8 cellular contexts compared by ENCODE assay signal in the genomic region with DNA sequence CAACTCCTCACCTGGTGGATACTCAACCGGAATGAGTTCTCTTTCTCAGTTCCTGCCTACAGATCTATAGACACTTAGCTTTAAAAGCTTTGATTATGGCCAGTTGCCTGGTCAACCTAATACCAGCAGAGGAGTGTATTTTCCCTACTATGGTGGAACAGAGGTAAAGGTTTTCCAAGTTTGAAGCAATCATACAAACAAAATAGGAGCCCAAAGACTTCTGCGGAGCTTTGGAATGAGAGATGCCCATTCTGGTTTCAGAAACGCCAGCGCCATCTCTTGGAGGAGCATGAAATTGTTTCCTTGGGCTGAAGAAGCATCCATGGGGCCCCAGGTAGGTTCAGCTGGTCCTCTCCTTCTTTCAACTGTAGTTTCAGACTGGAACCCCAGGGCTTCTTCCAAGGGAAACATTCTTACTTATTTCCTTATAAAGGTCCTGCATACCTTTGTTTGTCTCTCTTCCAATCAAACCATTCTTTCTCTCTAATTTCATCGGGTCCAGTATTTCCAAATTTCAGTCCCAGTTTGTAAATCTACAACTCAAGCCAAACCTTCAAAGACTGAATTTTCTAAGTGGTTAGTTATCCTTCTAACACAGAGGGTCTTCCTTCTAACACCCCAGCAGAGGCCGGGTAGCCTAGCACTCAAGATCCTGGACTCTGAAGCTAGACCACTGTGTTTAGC.
A peak's percentile ranks its signal among the peaks of the same experiment; 100 is the strongest.
DNase-seq lines count a peak whose midpoint lies in the region; ATAC-seq and FAIRE-seq lines count a peak whose summit lies in the region.

No MANE protein-coding gene starts in this region.

- H3K27ac ChIP-seq in right cardiac atrium (ENCODE audit: low read length) (no peak overlapping the region), small intestine (ENCODE audit: low read depth in 1 of 2, low read length in 1 of 2) (no peak overlapping the region)

- no peaks in the 10 kb centered on the region for H3K27me3 ChIP-seq in adipocyte (replicated peaks; ENCODE audit: control insufficient read depth, insufficient read depth, low read length)
- no peaks in the 10 kb centered on the region for H3K27me3 ChIP-seq in right cardiac atrium (ENCODE audit: control insufficient read depth, insufficient read depth)
- no peaks in the 10 kb centered on the region for H3K27me3 ChIP-seq in small intestine (ENCODE audit: control insufficient read depth in 2 of 2, insufficient read depth in 2 of 2, low read length in 2 of 2)

- FAIRE-seq in HTR-8/SVneo (lab: Jason Lieb, UNC) (no peak), small intestine (lab: Jason Lieb, UNC) (no peak)

- no peaks in the 10 kb centered on the region for H3K9me3 ChIP-seq in adipocyte (ENCODE audit: control insufficient read depth, low read length)
- H3K9me3 ChIP-seq in right cardiac atrium (ENCODE audit: control insufficient read depth, low read length) = no peaks in the 10 kb centered on the region
- no peaks in the 10 kb centered on the region for H3K9me3 ChIP-seq in small intestine (ENCODE audit: control insufficient read depth, low read depth)

- H3K4me3 ChIP-seq in adipocyte (ENCODE audit: low read length) = peak overlapping the region; percentile 4
- H3K4me3 ChIP-seq in right cardiac atrium (ENCODE audit: low read length) = no peak overlapping the region
- H3K4me3 ChIP-seq in small intestine (ENCODE audit: low read depth in 1 of 2, low read length in 2 of 2) = no peak overlapping the region

- H3K4me1 ChIP-seq in adipocyte (ENCODE audit: control insufficient read depth, insufficient read depth, low read length) = peaks cover 23% of the 10 kb centered on the region
- H3K4me1 ChIP-seq in right cardiac atrium (ENCODE audit: control insufficient read depth, insufficient read depth, low read length) = no peaks in the 10 kb centered on the region
- no peaks in the 10 kb centered on the region for H3K4me1 ChIP-seq in small intestine (ENCODE audit: control insufficient read depth in 2 of 2, insufficient read depth in 1 of 2, low read depth in 1 of 2, low read length in 1 of 2)

- peak in 1 of 2 donors; percentile 48 for ATAC-seq in right cardiac atrium
- no peak for ATAC-seq in GM19351 (IDR thresholded peaks at IDR 0.05; ENCODE audit: unreplicated experiment)
- ATAC-seq in HG02840 (IDR thresholded peaks at IDR 0.05; ENCODE audit: low FRiP score, unreplicated experiment) = no peak

- intact Hi-C loops in right cardiac atrium (cut with DNase I) = loop anchor here (5.0 to 10.0 kb wide), 4 partner anchors 135 to 648 kb away; no protein-coding TSS in a partner anchor

- peak overlapping the region; percentile 83 for H3K9ac ChIP-seq in adipocyte (ENCODE audit: low read length)

- DNase-seq in COLO829 (ENCODE audit: low spot score) = peak; percentile 40
- DNase-seq in HTR-8/SVneo (ENCODE audit: insufficient read length, low spot score) = peak; percentile 58
- peak; percentile 30 for DNase-seq in NOMO-1 treated with dmso at 0.1 percent for 144 hours (lab: John Stamatoyannopoulos, UW; ENCODE audit: unreplicated experiment)
- peak; percentile 86 for DNase-seq in adipocyte (ENCODE audit: low read depth)
- peak; percentile 57 to 79 (median 62) for DNase-seq in right cardiac atrium
- peak; percentile 11 for DNase-seq in small intestine

- H3K36me3 ChIP-seq in adipocyte (ENCODE audit: control insufficient read depth, insufficient read depth, low read length, severe bottlenecking) (no peaks in the 10 kb centered on the region), small intestine (ENCODE audit: control insufficient read depth in 2 of 2, insufficient read depth in 2 of 2, low read length in 2 of 2) (no peaks in the 10 kb centered on the region)

- 48% methylated on average over 6 of the region's 6 CpGs for WGBS in right cardiac atrium
- whole genome bisulfite sequencing in small intestine, 3 donors = 47 to 49% (median 48%) methylated on average over 6 of the region's 6 CpGs

Comparison
In these comparisons a context has a peak if more than half of its experiments do, and no peak if none do; other contexts are left out.
1. DNase-seq: peak in every context shown above with its lines; median percentile 86 in adipocyte; 62 in right cardiac atrium; 58 in HTR-8/SVneo; 40 in COLO829; 30 in NOMO-1 treated with dmso at 0.1 percent for 144 hours; 11 in small intestine.